Comparison of ENCODE assay signal across 17 cellular contexts in genomic region chr13:84393981-84394625, GRCh38.
DNase-seq lines count a peak whose midpoint lies in the region; ATAC-seq, FAIRE-seq and TF ChIP-seq lines count a peak whose summit lies in the region.
"Had no signal": no experiment of that assay in that cellular context is flagged by ENCODE, and none has a peak within 500 bp of the region (broad histone marks: within the 10 kb centered on the region; RNA-seq: fewer than 3 reads in every experiment).

No MANE protein-coding gene starts in this region.

- H3K9me3 Mint-ChIP-seq in GM23338 (peaks cover 21% of the 10 kb centered on the region), endodermal cell (peaks cover 23% of the 10 kb centered on the region)

- no peak overlapping the region for H3K9ac ChIP-seq in endodermal cell (ENCODE audit: extremely low read depth, low read length, poor library complexity, severe bottlenecking)
- H3K9ac ChIP-seq in keratinocyte (ENCODE audit: control insufficient read depth, extremely low read depth, insufficient read depth, low read length): no peak overlapping the region

- H3K4me3 ChIP-seq in GM23338: no peak overlapping the region
- H3K4me3 ChIP-seq in endodermal cell (ENCODE audit: low read length): peak overlapping the region; percentile 27
- no peak overlapping the region for H3K4me3 ChIP-seq in keratinocyte (ENCODE audit: control insufficient read depth in 2 of 3, extremely low read depth in 1 of 3, insufficient read depth in 2 of 3, low read depth in 1 of 3, low read length in 3 of 3)
- H3K4me3 ChIP-seq: A549, HAP-1 had no signal

- H3K36me3 Mint-ChIP-seq in GM23338 (ENCODE audit: low read depth) (peaks cover 13% of the 10 kb centered on the region), endodermal cell (ENCODE audit: low read depth) (no peaks in the 10 kb centered on the region)

- TF ChIP-seq CTCF in GM23338 (conservative IDR thresholded peaks at IDR 0.05; ENCODE audit: low read depth in 2 of 2) (no peak), RWPE1 (conservative IDR thresholded peaks at IDR 0.05; ENCODE audit: low read depth) (no peak), endodermal cell (conservative IDR thresholded peaks at IDR 0.05) (no peak), keratinocyte (optimal IDR thresholded peaks at IDR 0.05 in 1 of 3, IDR thresholded peaks at IDR 0.05 in 1 of 3, conservative IDR thresholded peaks at IDR 0.05 in 1 of 3; ENCODE audit: extremely low read depth in 1 of 3, insufficient read depth in 2 of 3, low read length in 3 of 3) (no peak)

- no peaks in the 10 kb centered on the region for H3K4me1 ChIP-seq in GM23338 (ENCODE audit: insufficient read depth)
- H3K4me1 ChIP-seq in endodermal cell (ENCODE audit: control insufficient read depth, insufficient read depth, low read length): no peaks in the 10 kb centered on the region
- peaks cover 13% of the 10 kb centered on the region for H3K4me1 ChIP-seq in keratinocyte (ENCODE audit: control insufficient read depth, extremely low read depth, insufficient read depth, low read length)
- H3K4me1 ChIP-seq: A549, BE2C, HAP-1 had no signal

- 91 to 100% methylated on average over 2 to 4 of the region's 4 CpGs for WGBS in endodermal cell (ENCODE audit: insufficient coverage in 1 of 2, insufficient read length in 1 of 2), 2 experiments

- H3K79me2 ChIP-seq in GM23338 (replicated peaks; ENCODE audit: insufficient read depth) (no peaks in the 10 kb centered on the region), keratinocyte (ENCODE audit: control insufficient read depth, insufficient read depth, low read length) (no peaks in the 10 kb centered on the region)

- DNase-seq in GM23338 (ENCODE audit: low spot score): no peak
- peak; percentile 16 for DNase-seq in RWPE1 (ENCODE audit: low spot score)
- DNase-seq in endodermal cell: no peak
- DNase-seq in keratinocyte (ENCODE audit: low read depth, low spot score): peak; percentile 30
- DNase-seq in NCI-H2081 (lab: John Stamatoyannopoulos, UW): no peak
- DNase-seq in SIG-M5 treated with dmso at 0.1 percent for 504 hours (lab: John Stamatoyannopoulos, UW; ENCODE audit: unreplicated experiment): no peak
- DNase-seq: BE2C; CD4-positive, alpha-beta memory T cell; DMS79; IMR-90 had no signal

- H3K9me3 ChIP-seq in endodermal cell (ENCODE audit: control insufficient read depth, low read length) (peaks cover 32% of the 10 kb centered on the region), keratinocyte (ENCODE audit: control insufficient read depth, low read depth, low read length) (peaks cover under 1% of the 10 kb centered on the region)
- H3K9me3 ChIP-seq: A549, BE2C, HAP-1 had no signal

- H3F3A ChIP-seq in GM23338 (replicated peaks; ENCODE audit: low read depth): no peaks in the 10 kb centered on the region

- H3K36me3 ChIP-seq in GM23338 (ENCODE audit: insufficient read depth): 0 out of 2 replicates have a peak, but pooled peaks cover 2% of the 10 kb centered on the region
- no peaks in the 10 kb centered on the region for H3K36me3 ChIP-seq in endodermal cell (ENCODE audit: control insufficient read depth, insufficient read depth, low read length)
- H3K36me3 ChIP-seq in keratinocyte (ENCODE audit: control insufficient read depth in 2 of 2, extremely low read depth in 1 of 2, insufficient read depth in 2 of 2, low read length in 2 of 2): no peaks in the 10 kb centered on the region
- H3K36me3 ChIP-seq: BE2C, HAP-1 had no signal

- H3K27ac Mint-ChIP-seq in GM23338: no peak overlapping the region
- no peak overlapping the region for H3K27ac Mint-ChIP-seq in endodermal cell
- H3K27ac Mint-ChIP-seq: CD4-positive, alpha-beta memory T cell had no signal

- CTCF ChIA-PET in RWPE1 (lab: Yijun Ruan, JAX): no interaction called here

- H2AFZ ChIP-seq in GM23338 (peak overlapping the region; percentile 83; the same call in 1 of the 2 replicates), keratinocyte (ENCODE audit: control insufficient read depth, low read length) (peak overlapping the region; percentile 81)

- H4K20me1 ChIP-seq in GM23338 (replicated peaks; ENCODE audit: insufficient read depth) (no peaks in the 10 kb centered on the region), keratinocyte (ENCODE audit: control insufficient read depth, extremely low read depth, insufficient read depth, low read length) (no peaks in the 10 kb centered on the region)

- no peak overlapping the region for H3K4me3 Mint-ChIP-seq in GM23338
- no peak overlapping the region for H3K4me3 Mint-ChIP-seq in endodermal cell
- H3K4me3 Mint-ChIP-seq: CD4-positive, alpha-beta memory T cell had no signal

- H3K27me3 Mint-ChIP-seq in GM23338 (ENCODE audit: insufficient read depth, low read depth, poor library complexity) (peaks cover 3% of the 10 kb centered on the region), endodermal cell (ENCODE audit: insufficient read depth) (peaks cover 11% of the 10 kb centered on the region)
- H3K27me3 Mint-ChIP-seq: CD4-positive, alpha-beta memory T cell had no signal

- H3K9me2 ChIP-seq in GM23338 (ENCODE audit: insufficient read depth): 0 out of 2 replicates have a peak, but pooled peaks cover 5% of the 10 kb centered on the region

- POLR2A ChIA-PET in RWPE1 (lab: Yijun Ruan, JAX; ENCODE audit: low non-redundant PET): no interaction called here

- H3K27ac ChIP-seq in GM23338 (ENCODE audit: low read depth): no peak overlapping the region
- H3K27ac ChIP-seq in RWPE1: peak overlapping the region; percentile 59
- H3K27ac ChIP-seq in endodermal cell (ENCODE audit: low read depth, low read length): no peak overlapping the region
- peak overlapping the region; percentile 30 for H3K27ac ChIP-seq in keratinocyte (ENCODE audit: control insufficient read depth, insufficient read depth, low read length)
- H3K27ac ChIP-seq: A549, C4-2B had no signal

- no peaks in the 10 kb centered on the region for H3K9me1 ChIP-seq in keratinocyte (ENCODE audit: control insufficient read depth, extremely low read depth, insufficient read depth, low read length)

- dilution Hi-C loops in keratinocyte (cut with MboI; ENCODE audit: extremely low pct_ligation_motif_present, low sequenced_read_pairs): no loop called here

- ATAC-seq in GM23338: no peak
- no peak for ATAC-seq in HG03469 (IDR thresholded peaks at IDR 0.05; ENCODE audit: unreplicated experiment)
- ATAC-seq: A549 had no signal

- H3K4me1 Mint-ChIP-seq in GM23338 (no peaks in the 10 kb centered on the region), endodermal cell (peaks cover 11% of the 10 kb centered on the region)
- H3K4me1 Mint-ChIP-seq: CD4-positive, alpha-beta memory T cell had no signal

- H3K27me3 ChIP-seq in GM23338 (ENCODE audit: insufficient read depth) (no peaks in the 10 kb centered on the region), endodermal cell (ENCODE audit: control insufficient read depth, insufficient read depth, low read length, poor library complexity, severe bottlenecking) (no peaks in the 10 kb centered on the region), keratinocyte (ENCODE audit: control insufficient read depth, extremely low read depth, insufficient read depth, low read length) (no peaks in the 10 kb centered on the region)
- H3K27me3 ChIP-seq: BE2C had no signal

- H3K4me2 ChIP-seq in GM23338: no peak overlapping the region
- peak overlapping the region; percentile 59 for H3K4me2 ChIP-seq in keratinocyte (ENCODE audit: control insufficient read depth, extremely low read depth, insufficient read depth, low read depth, low read length)
- H3K4me2 ChIP-seq: A549 had no signal

- FAIRE-seq in keratinocyte (lab: Jason Lieb, UNC): peak; percentile 95
- FAIRE-seq: A549, G401.6, GM12891, H1 had no signal

Comparison
In these comparisons a context has a peak if more than half of its experiments do, and no peak if none do; other contexts are left out.
1. DNase-seq: peak in RWPE1 (single experiment) and keratinocyte (single experiment); none in GM23338 (single experiment), endodermal cell (single experiment), NCI-H2081 (0 of 2) and SIG-M5 treated with dmso at 0.1 percent for 504 hours (single experiment).
2. H3K27ac ChIP-seq: peak in RWPE1 (single experiment) and keratinocyte (single experiment); none in GM23338 (single experiment) and endodermal cell (single experiment).